Comparison of ENCODE assay signal across 14 cellular contexts in the genomic region with DNA sequence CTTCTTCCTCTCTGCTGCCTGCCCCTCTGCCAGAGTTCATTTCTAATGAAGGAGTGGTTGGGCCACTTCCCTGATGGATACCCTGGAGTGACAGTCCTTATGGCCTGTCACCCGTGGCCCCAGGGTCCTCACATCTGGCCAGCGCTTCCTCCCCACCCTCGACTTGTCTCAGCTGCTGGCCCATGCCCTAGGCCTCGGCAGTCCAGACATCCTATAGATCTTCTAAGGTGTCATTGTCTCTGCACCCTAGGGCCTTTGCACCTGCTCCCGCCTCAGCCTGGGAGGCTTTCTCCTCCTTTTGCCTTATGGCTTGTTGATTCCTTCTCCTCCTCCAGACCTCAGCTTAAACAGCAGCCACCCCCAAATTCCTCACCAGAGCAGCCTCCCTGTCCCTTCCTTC.
DNase-seq lines count a peak whose midpoint lies in the region; ATAC-seq and TF ChIP-seq lines count a peak whose summit lies in the region.
"Had no signal": no experiment of that assay in that cellular context is flagged by ENCODE, and none has a peak within 500 bp of the region (broad histone marks: within the 10 kb centered on the region; RNA-seq: fewer than 3 reads in every experiment).

No MANE protein-coding gene starts in this region.

- H3K27me3 ChIP-seq in CD4-positive, alpha-beta memory T cell (ENCODE audit: insufficient read depth, low read length) = no peaks in the 10 kb centered on the region

- TF ChIP-seq CTCF in CD14-positive monocyte (IDR thresholded peaks at IDR 0.05) (no peak), brain (conservative IDR thresholded peaks at IDR 0.05) (no peak), neural crest cell (conservative IDR thresholded peaks at IDR 0.05) (no peak), GM10266 (IDR thresholded peaks at IDR 0.05; ENCODE audit: control insufficient read depth, insufficient read depth, low read depth, missing control alignments) (no peak)

- H3K27ac Mint-ChIP-seq in CD14-positive monocyte (no peak overlapping the region), brain (peak overlapping the region in 3 of 5 experiments; percentile 46 to 71 (median 52)), neural crest cell (ENCODE audit: unreplicated experiment) (peak overlapping the region; percentile 40)
- H3K27ac Mint-ChIP-seq in CD4-positive, alpha-beta memory T cell = peak overlapping the region; percentile 36 to 85 (median 54)

- no peaks in the 10 kb centered on the region for H3K9me3 ChIP-seq in CD4-positive, alpha-beta memory T cell (ENCODE audit: control insufficient read depth in 1 of 2, low read length in 2 of 2)

- peaks cover 19% of the 10 kb centered on the region for H3K4me1 ChIP-seq in CD4-positive, alpha-beta memory T cell (ENCODE audit: insufficient read depth, low read length)

- H3K27me3 Mint-ChIP-seq in CD14-positive monocyte (ENCODE audit: low read depth in 3 of 3) (peaks cover 2 to 8% (median 3%) of the 10 kb centered on the region in 3 donors), brain (no peaks in the 10 kb centered on the region), neural crest cell (ENCODE audit: low read depth) (no peaks in the 10 kb centered on the region)
- no peaks in the 10 kb centered on the region for H3K27me3 Mint-ChIP-seq in CD4-positive, alpha-beta memory T cell

- no peak overlapping the region for H3K4me3 ChIP-seq in CD4-positive, alpha-beta memory T cell (ENCODE audit: low read length in 2 of 2)

- no peaks in the 10 kb centered on the region for H3K36me3 Mint-ChIP-seq in CD14-positive monocyte
- peaks cover 3 to 9% of the 10 kb centered on the region in 2 donors for H3K36me3 Mint-ChIP-seq in CD4-positive, alpha-beta memory T cell
- H3K36me3 Mint-ChIP-seq in brain = peaks cover 42% of the 10 kb centered on the region
- H3K36me3 Mint-ChIP-seq in neural crest cell (ENCODE audit: low read depth) = peaks cover 9% of the 10 kb centered on the region

- CTCF ChIA-PET in CD4-positive, alpha-beta memory T cell (lab: Charles Lee; ENCODE audit: partially characterized antibody) = interaction anchor here (1.1 to 6.6 kb wide), 10 partner anchors 11 to 299 kb away, joined by 3 to 46 read pairs (median 4); no protein-coding TSS in a partner anchor

- peaks cover 4% of the 10 kb centered on the region for H3K4me1 Mint-ChIP-seq in CD14-positive monocyte
- peaks cover 18 to 39% (median 26%) of the 10 kb centered on the region in 4 donors for H3K4me1 Mint-ChIP-seq in CD4-positive, alpha-beta memory T cell
- H3K4me1 Mint-ChIP-seq in brain = peaks cover 15% of the 10 kb centered on the region
- peaks cover 18% of the 10 kb centered on the region for H3K4me1 Mint-ChIP-seq in neural crest cell

- intact Hi-C loops in CD14-positive monocyte (cut with micrococcal nuclease) = no loop called here
- intact Hi-C loops in CD4-positive, alpha-beta memory T cell (cut with micrococcal nuclease) = loop anchor here (10.0 kb wide), 1 partner anchor 214 kb away; no protein-coding TSS in a partner anchor

- no peaks in the 10 kb centered on the region for H3K36me3 ChIP-seq in CD4-positive, alpha-beta memory T cell (ENCODE audit: insufficient read depth, low read length)

- ATAC-seq in HG02840 (IDR thresholded peaks at IDR 0.05; ENCODE audit: low FRiP score, unreplicated experiment) (no peak), HG02981 (IDR thresholded peaks at IDR 0.05; ENCODE audit: unreplicated experiment) (no peak)
- ATAC-seq: PC-3 had no signal

- POLR2A ChIA-PET in CD4-positive, alpha-beta memory T cell (lab: Charles Lee; ENCODE audit: partially characterized antibody) = interaction anchor here (1.3 kb wide), 1 partner anchor 299 kb away, joined by 3 read pairs; no protein-coding TSS in a partner anchor

- H3K9me3 Mint-ChIP-seq in CD14-positive monocyte (peaks cover 0 to 3% (median 0%) of the 10 kb centered on the region in 7 donors), brain (peaks cover 5 to 13% (median 10%) of the 10 kb centered on the region in 5 experiments), neural crest cell (peaks cover 5% of the 10 kb centered on the region)
- peaks cover 0 to 5% (median under 1%) of the 10 kb centered on the region in 8 donors for H3K9me3 Mint-ChIP-seq in CD4-positive, alpha-beta memory T cell

- DNase-seq in CD14-positive monocyte (ENCODE audit: low spot score) (peak; percentile 30), neural crest cell (ENCODE audit: low read depth, low spot score) (no peak), GM10266 (ENCODE audit: extremely low spot score) (no peak)
- DNase-seq in CD4-positive, alpha-beta memory T cell = no peak
- DNase-seq: ACHN, EL, KBM-7, NCI-H146, NCI-H446, NCI-H748 treated with DMSO at 0.1 percent for 48 hours, PC-3 had no signal

- no peak overlapping the region for H3K27ac ChIP-seq in CD4-positive, alpha-beta memory T cell (ENCODE audit: low read depth, low read length)

- no peak overlapping the region for H3K4me3 Mint-ChIP-seq in CD14-positive monocyte
- H3K4me3 Mint-ChIP-seq in CD4-positive, alpha-beta memory T cell = peak overlapping the region in 2 of 8 donors; percentile 23 to 51
- no peak overlapping the region for H3K4me3 Mint-ChIP-seq in brain
- no peak overlapping the region for H3K4me3 Mint-ChIP-seq in neural crest cell

Comparison
In these comparisons a context has a peak if more than half of its experiments do, and no peak if none do; other contexts are left out.
1. H3K27ac Mint-ChIP-seq: peak in CD4-positive, alpha-beta memory T cell (7 of 7), brain (3 of 5) and neural crest cell (single experiment); none in CD14-positive monocyte (0 of 7).